Comparison of ENCODE assay signal across 8 cellular contexts in the genomic region with DNA sequence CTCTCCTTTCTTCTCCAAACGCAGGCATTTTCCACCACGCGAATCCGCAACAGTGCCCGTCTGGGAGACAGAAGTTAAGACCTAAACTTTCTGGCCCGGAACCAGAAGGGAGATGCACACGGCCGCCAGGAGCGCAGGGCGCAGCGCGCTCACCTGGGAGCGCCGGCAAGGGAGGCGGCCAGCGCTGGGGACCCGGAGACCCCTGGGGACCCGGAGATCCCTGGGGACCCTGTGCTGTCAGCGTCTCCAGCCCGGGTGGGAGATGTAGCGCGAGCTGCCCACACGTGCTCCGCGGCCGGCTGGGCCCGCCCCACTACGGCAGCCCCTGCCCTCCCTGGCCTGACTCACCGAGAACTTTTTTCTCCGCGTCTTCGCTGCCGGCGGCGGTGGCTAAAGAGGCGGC. TPM values are rescaled to one million over a fixed set of nuclear protein-coding genes. Genes with fewer than 3 reads are reported as not detected.
DNase-seq lines count a peak whose midpoint lies in the region; ATAC-seq and TF ChIP-seq lines count a peak whose summit lies in the region.

No MANE protein-coding gene starts in this region.

- H3K9me3 ChIP-seq in BLaER1 (no peaks in the 10 kb centered on the region), breast epithelium (no peaks in the 10 kb centered on the region)

- peak overlapping the region; percentile 83 for H3K4me2 ChIP-seq in BLaER1

- H3K4me1 ChIP-seq in BLaER1 (peaks cover 54% of the 10 kb centered on the region), breast epithelium (peaks cover 0 to 2% of the 10 kb centered on the region in 2 donors)

- peak overlapping the region; percentile 94 for H3K9ac ChIP-seq in BLaER1

- intact Hi-C loops in breast epithelium (cut with DNase I; ENCODE audit: low total_unique reads) = no loop called here

- no peak for TF ChIP-seq POLR2A in breast epithelium (IDR thresholded peaks at IDR 0.05)

- DNase-seq in GM19238 (ENCODE audit: insufficient read length, low spot score) (peak; percentile 51), T1000 (lab: John Stamatoyannopoulos, UW) (peak; percentile 58), breast epithelium (ENCODE audit: low spot score in 2 of 2) (peak; percentile 40 to 55), islet precursor cell (peak; percentile 81), NCI-H1694 treated with DMSO at 0.1 percent for 48 hours (lab: John Stamatoyannopoulos, UW) (no peak)
- DNase-seq in stimulated activated CD4-positive, alpha-beta T cell treated with anti-CD3 and anti-CD28 coated beads, Interleukin-2, amount 100 ng/mL, for 4 hours (ENCODE audit: low read depth) = peak; percentile 47

- H3K36me3 ChIP-seq in BLaER1 (peaks cover 1% of the 10 kb centered on the region; the same call in 1 of the 2 replicates), breast epithelium (no peaks in the 10 kb centered on the region)

- TF ChIP-seq CTCF in breast epithelium (IDR thresholded peaks at IDR 0.05) = peak; percentile 30 to 54 (median 42)

- H3K27ac ChIP-seq in BLaER1 (peak overlapping the region; percentile 94), breast epithelium (peak overlapping the region; percentile 99 to 100)

- peak; percentile 53 for ATAC-seq in HG03354 (IDR thresholded peaks at IDR 0.05; ENCODE audit: poor library complexity, severe bottlenecking, unreplicated experiment)

- H3K4me3 ChIP-seq in BLaER1 (peak overlapping the region; percentile 92), breast epithelium (peak overlapping the region; percentile 88 to 97 (median 90))

- H3K27me3 ChIP-seq in BLaER1 = no peaks in the 10 kb centered on the region
- H3K27me3 ChIP-seq in breast epithelium = no peaks in the 10 kb centered on the region

- H4K20me1 ChIP-seq in BLaER1 = peaks cover 49% of the 10 kb centered on the region

RNA-seq across cellular contexts. Expression of gene YBX3, which starts 0.6 kb away (rescaled TPM):
- total RNA-seq in breast epithelium = 100 to 1,000 TPM; 262 to 381 (median 290) TPM

RNA-seq across cellular contexts. Expression of gene STYK1, which starts 48.7 kb away (rescaled TPM):
- total RNA-seq in breast epithelium = 1 to 10 TPM in 2 of 3 donors, under 1 TPM in 1; 0.32 to 4.9 (median 3.5) TPM
